In the genomic region with DNA sequence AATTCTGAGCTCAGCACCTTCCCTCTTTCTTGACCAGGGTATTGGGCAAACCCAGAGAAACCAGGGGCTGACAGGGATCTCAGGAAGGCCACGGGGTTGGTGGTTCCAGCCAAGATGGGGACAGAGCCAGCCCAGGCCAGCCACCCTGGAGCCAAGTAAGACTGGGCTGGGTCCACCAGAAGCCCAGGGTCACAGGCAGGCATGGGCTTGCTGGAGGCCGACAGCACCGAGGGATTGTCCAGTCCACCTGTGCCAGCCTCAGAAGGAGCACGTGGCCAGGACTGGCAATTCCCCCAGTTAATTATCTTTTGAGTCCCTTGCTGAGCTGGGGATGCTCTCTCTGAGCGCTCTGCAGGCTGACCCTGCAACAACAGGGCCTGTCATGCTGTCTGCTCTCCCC, we compare ENCODE assay signal across 1 cellular context.
TF ChIP-seq lines count a peak whose summit lies in the region.

No MANE protein-coding gene starts in this region.

TF ChIP-seq in HepG2, 621 proteins besides CTCF, POLR2A, EP300 and RAD21:
- TF ChIP-seq, protein P1, sequence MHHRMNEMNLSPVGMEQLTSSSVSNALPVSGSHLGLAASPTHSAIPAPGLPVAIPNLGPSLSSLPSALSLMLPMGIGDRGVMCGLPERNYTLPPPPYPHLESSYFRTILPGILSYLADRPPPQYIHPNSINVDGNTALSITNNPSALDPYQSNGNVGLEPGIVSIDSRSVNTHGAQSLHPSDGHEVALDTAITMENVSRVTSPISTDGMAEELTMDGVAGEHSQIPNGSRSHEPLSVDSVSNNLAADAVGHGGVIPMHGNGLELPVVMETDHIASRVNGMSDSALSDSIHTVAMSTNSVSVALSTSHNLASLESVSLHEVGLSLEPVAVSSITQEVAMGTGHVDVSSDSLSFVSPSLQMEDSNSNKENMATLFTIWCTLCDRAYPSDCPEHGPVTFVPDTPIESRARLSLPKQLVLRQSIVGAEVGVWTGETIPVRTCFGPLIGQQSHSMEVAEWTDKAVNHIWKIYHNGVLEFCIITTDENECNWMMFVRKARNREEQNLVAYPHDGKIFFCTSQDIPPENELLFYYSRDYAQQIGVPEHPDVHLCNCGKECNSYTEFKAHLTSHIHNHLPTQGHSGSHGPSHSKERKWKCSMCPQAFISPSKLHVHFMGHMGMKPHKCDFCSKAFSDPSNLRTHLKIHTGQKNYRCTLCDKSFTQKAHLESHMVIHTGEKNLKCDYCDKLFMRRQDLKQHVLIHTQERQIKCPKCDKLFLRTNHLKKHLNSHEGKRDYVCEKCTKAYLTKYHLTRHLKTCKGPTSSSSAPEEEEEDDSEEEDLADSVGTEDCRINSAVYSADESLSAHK (CRISPR knock-in tag; IDR thresholded peaks at IDR 0.05; ENCODE audit: borderline replicate concordance) = no peak
- TF ChIP-seq TBL1XR1 (IDR thresholded peaks at IDR 0.05; ENCODE audit: borderline replicate concordance, low read length, partially characterized antibody) (no peak), MYC (CRISPR knock-in tag; IDR thresholded peaks at IDR 0.05; ENCODE audit: borderline replicate concordance) (no peak), KLF6 (CRISPR knock-in tag; IDR thresholded peaks at IDR 0.05) (no peak), ERF (CRISPR knock-in tag; IDR thresholded peaks at IDR 0.05) (no peak)
- TF ChIP-seq, protein P2, sequence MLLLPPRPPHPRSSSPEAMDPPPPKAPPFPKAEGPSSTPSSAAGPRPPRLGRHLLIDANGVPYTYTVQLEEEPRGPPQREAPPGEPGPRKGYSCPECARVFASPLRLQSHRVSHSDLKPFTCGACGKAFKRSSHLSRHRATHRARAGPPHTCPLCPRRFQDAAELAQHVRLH (CRISPR knock-in tag; IDR thresholded peaks at IDR 0.05; ENCODE audit: borderline replicate concordance, low read depth) = no peak
- TF ChIP-seq, protein P3, sequence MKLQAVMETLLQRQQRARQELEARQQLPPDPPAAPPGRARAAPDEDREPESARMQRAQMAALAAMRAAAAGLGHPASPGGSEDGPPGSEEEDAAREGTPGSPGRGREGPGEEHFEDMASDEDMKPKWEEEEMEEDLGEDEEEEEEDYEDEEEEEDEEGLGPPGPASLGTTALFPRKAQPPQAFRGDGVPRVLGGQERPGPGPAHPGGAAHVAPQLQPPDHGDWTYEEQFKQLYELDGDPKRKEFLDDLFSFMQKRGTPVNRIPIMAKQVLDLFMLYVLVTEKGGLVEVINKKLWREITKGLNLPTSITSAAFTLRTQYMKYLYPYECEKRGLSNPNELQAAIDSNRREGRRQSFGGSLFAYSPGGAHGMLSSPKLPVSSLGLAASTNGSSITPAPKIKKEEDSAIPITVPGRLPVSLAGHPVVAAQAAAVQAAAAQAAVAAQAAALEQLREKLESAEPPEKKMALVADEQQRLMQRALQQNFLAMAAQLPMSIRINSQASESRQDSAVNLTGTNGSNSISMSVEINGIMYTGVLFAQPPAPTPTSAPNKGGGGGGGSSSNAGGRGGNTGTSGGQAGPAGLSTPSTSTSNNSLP (IDR thresholded peaks at IDR 0.05; ENCODE audit: low read depth, low read length) = no peak
